In genomic region chr5:237931-238330, GRCh38 we compare ENCODE assay signal across 12 cellular contexts. TPM values are rescaled to one million over a fixed set of nuclear protein-coding genes. Genes with fewer than 3 reads are reported as not detected.
"Had no signal": no experiment of that assay in that cellular context is flagged by ENCODE, and none has a peak within 500 bp of the region (broad histone marks: within the 10 kb centered on the region; RNA-seq: fewer than 3 reads in every experiment).

No MANE protein-coding gene starts in this region.

RNA-seq across cellular contexts. Expression of gene LRRC14B, which starts 46.6 kb away (rescaled TPM):
- total RNA-seq: activated naive CD4-positive, alpha-beta T cell treated with anti-CD3 and anti-CD28 coated beads for 36 hours; activated T-helper 1 cell treated with anti-CD3 and anti-CD28 coated beads, Interleukin-12 subunit alpha, Interleukin-12 subunit beta, Interleukin-2, Interleukin-4 antibody, amounts not matched to agents 30 ng/mL and 10 ng/mL and 1 ng/mL, durations not matched to agents 14 hours and 24 hours and 36 hours; activated T-helper 2 cell treated with anti-CD3 and anti-CD28 coated beads, Interferon-gamma antibody, Interleukin-2, Interleukin-4, amounts not matched to agents 10 μg/mL and 5 μg/mL and 100 μg/mL, durations not matched to agents 14 hours and 24 hours and 36 hours; bronchial epithelial cell; dermis blood vessel endothelial cell; esophagus muscularis mucosa; fibroblast of villous mesenchyme; gastroesophageal sphincter; glomerular endothelial cell; T-cell; T-helper 2 cell treated with Interferon-gamma antibody and Interleukin-4, amounts not matched to agents 100 ng/mL and 5 ng/mL, for 36 hours; WTC11 had no signal
